In the genomic region with DNA sequence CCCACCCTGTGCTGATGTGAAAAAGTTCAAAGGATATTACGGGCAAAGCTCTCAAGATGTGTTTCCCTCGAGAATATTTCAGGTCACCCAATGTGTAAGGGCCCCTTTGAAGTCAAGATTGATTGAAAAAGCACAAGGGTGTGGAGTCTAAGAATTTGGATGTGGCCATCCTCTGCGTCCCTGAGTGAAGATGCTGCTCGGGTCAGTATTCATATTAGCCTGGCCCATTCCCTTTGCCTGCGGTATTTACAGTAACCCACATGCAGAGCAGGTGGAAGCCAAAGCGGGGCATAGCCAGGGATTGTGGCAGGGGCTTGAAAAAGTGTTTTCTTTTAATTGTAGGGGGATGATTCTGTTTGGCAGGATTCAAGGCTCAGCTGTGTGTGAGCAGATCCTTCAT, we compare ENCODE assay signal across 35 cellular contexts.
"Had no signal": no experiment of that assay in that cellular context is flagged by ENCODE, and none has a peak within 500 bp of the region (broad histone marks: within the 10 kb centered on the region; RNA-seq: fewer than 3 reads in every experiment).

No MANE protein-coding gene starts in this region.

- H3K9me3 ChIP-seq: MG63 had no signal

- DNase-seq: Karpas-422, Kasumi-1, MG63, MM.1S, MV-4-11, NCI-H1048, NCI-H1092, NCI-H1092 treated with DMSO at 0.1 percent for 48 hours, NCI-H1105, NCI-H1105 treated with DMSO at 0.1 percent for 48 hours, NCI-H1417, NCI-H1417 treated with DMSO at 0.1 percent for 48 hours, NCI-H1436, NCI-H1436 treated with DMSO at 0.1 percent for 48 hours, NCI-H146, NCI-H1694, NCI-H1694 treated with DMSO at 0.1 percent for 48 hours, NCI-H187, NCI-H187 treated with DMSO at 0.1 percent for 48 hours, NCI-H1930, NCI-H2029, NCI-H2029 treated with DMSO at 0.1 percent for 48 hours, NCI-H2081, NCI-H2081 treated with DMSO at 0.1 percent for 48 hours, NCI-H2107, NCI-H2171, NCI-H2171 treated with DMSO at 0.1 percent for 48 hours, NCI-H2227 treated with DMSO at 0.1 percent for 48 hours, NCI-H226, NCI-H345, NCI-H446, NCI-H446 treated with DMSO at 0.1 percent for 48 hours, NCI-H510A, NCI-H510A treated with DMSO at 0.1 percent for 48 hours, NCI-H524 had no signal

- H3K36me3 ChIP-seq: MG63 had no signal

- H3K4me3 ChIP-seq: MG63 had no signal
